In the genomic region with DNA sequence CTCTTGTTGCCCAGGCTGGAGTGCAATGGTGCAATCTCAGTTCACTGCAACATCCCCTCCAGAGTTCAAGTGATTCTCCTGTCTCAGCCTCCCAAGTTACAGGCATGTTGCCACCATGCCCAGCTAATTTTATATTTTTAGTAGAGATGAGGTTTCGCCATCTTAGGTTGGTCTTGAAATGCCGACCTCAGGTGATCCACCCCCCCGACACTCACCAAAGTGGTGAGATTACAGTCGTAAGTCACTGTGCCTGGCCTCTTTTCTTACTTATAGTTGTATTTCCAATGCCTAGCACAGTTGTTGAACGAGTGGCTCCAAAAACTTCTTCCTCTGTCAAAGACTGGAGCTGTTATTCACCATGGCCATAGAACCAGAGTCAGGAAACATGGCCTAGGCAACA, we compare ENCODE assay signal across 1 cellular context.
TF ChIP-seq lines count a peak whose summit lies in the region.

No MANE protein-coding gene starts in this region.

TF ChIP-seq in GM23338, 12 proteins besides CTCF, POLR2A, EP300 and RAD21 (continued from another document):
- TF ChIP-seq ETS1 (IDR thresholded peaks at IDR 0.05) (no peak), STAT1 (IDR thresholded peaks at IDR 0.05; ENCODE audit: unreplicated experiment) (no peak), ZNF331 (CRISPR knock-in tag; IDR thresholded peaks at IDR 0.05; ENCODE audit: low read depth) (no peak), ZNF462 (CRISPR knock-in tag; IDR thresholded peaks at IDR 0.05) (no peak), REST (IDR thresholded peaks at IDR 0.05; ENCODE audit: unreplicated experiment) (no peak), EZH2phosphoT487 (IDR thresholded peaks at IDR 0.05; ENCODE audit: unreplicated experiment) (no peak), ZNF114 (CRISPR knock-in tag; IDR thresholded peaks at IDR 0.05) (no peak), NANOG (IDR thresholded peaks at IDR 0.05; ENCODE audit: borderline replicate concordance) (no peak), JUNB (IDR thresholded peaks at IDR 0.05; ENCODE audit: unreplicated experiment) (no peak)
